ENCODE assay signal across 1 cellular context in genomic region chr9:105299190-105299854, GRCh38.
TF ChIP-seq lines count a peak whose summit lies in the region.

No MANE protein-coding gene starts in this region.

TF ChIP-seq in K562, 482 proteins besides CTCF, POLR2A, EP300 and RAD21 (continued from another document and continues in another):
- TF ChIP-seq SMAD4 (CRISPR knock-in tag; conservative IDR thresholded peaks at IDR 0.05) (0 out of 2 replicates have a peak, but pooled peaks have one; percentile 43), ATF1 (CRISPR knock-in tag; IDR thresholded peaks at IDR 0.05) (no peak), ATF1 (tag; IDR thresholded peaks at IDR 0.05) (peak; percentile 65; the same call in 1 of the 2 replicates), NR4A1 (CRISPR knock-in tag; IDR thresholded peaks at IDR 0.05) (no peak), NR4A1 (tag; IDR thresholded peaks at IDR 0.05) (no peak), TEAD4 (IDR thresholded peaks at IDR 0.05; ENCODE audit: low read length) (peak; percentile 15; the same call in 1 of the 2 replicates), TEAD4 (CRISPR knock-in tag; IDR thresholded peaks at IDR 0.05; ENCODE audit: borderline replicate concordance) (no peak), FOSL1 (tag; conservative IDR thresholded peaks at IDR 0.05) (peak; percentile 97), ZBTB2 (IDR thresholded peaks at IDR 0.05) (no peak), GABPA (tag; conservative IDR thresholded peaks at IDR 0.05; ENCODE audit: low read depth) (peak; percentile 49; the same call in 1 of the 2 replicates), KLF1 (tag; IDR thresholded peaks at IDR 0.05) (no peak), SAFB2 (IDR thresholded peaks at IDR 0.05; ENCODE audit: borderline replicate concordance, low read depth, low read length, severe bottlenecking) (no peak), HBP1 (CRISPR knock-in tag; IDR thresholded peaks at IDR 0.05) (no peak), ZNF639 (CRISPR knock-in tag; conservative IDR thresholded peaks at IDR 0.05 in 1 of 2, IDR thresholded peaks at IDR 0.05 in 1 of 2) (peak in 1 of 2 experiments; percentile 54; a peak in 1 of 4 replicates), ZNF707 (CRISPR knock-in tag; conservative IDR thresholded peaks at IDR 0.05) (no peak), BACH1 (tag; IDR thresholded peaks at IDR 0.05) (peak; percentile 56; the same call in 1 of the 2 replicates), USF2 (CRISPR knock-in tag; IDR thresholded peaks at IDR 0.05) (no peak), ETV1 (tag; conservative IDR thresholded peaks at IDR 0.05; ENCODE audit: low read depth) (peak; percentile 44; the same call in 1 of the 2 replicates), COPS2 (conservative IDR thresholded peaks at IDR 0.05) (no peak), ZNF175 (CRISPR knock-in tag; IDR thresholded peaks at IDR 0.05; ENCODE audit: low read depth) (peak; percentile 32; the same call in 1 of the 2 replicates), ZNF589 (CRISPR knock-in tag; IDR thresholded peaks at IDR 0.05; ENCODE audit: low read depth) (peak; percentile 79; the same call in 1 of the 2 replicates), MITF (IDR thresholded peaks at IDR 0.05) (peak; percentile 45; the same call in 1 of the 2 replicates), ARID2 (IDR thresholded peaks at IDR 0.05) (no peak), CREM (IDR thresholded peaks at IDR 0.05; ENCODE audit: low read depth) (peak; percentile 55; the same call in 1 of the 2 replicates), SRSF7 (optimal IDR thresholded peaks at IDR 0.05; ENCODE audit: low read depth, low read length) (no peak), BHLHE40 (IDR thresholded peaks at IDR 0.05; ENCODE audit: low read length) (peak; percentile 23; the same call in 1 of the 2 replicates), ZBTB17 (CRISPR knock-in tag; IDR thresholded peaks at IDR 0.05) (peak; percentile 64; the same call in 1 of the 2 replicates), ATF7 (IDR thresholded peaks at IDR 0.05) (0 out of 2 replicates have a peak, but pooled peaks have one; percentile 20), SIRT6 (IDR thresholded peaks at IDR 0.05; ENCODE audit: low read depth, low read length) (no peak), SMARCA5 (IDR thresholded peaks at IDR 0.05) (no peak), XRCC5 (IDR thresholded peaks at IDR 0.05; ENCODE audit: low read depth, low read length) (no peak)
- TF ChIP-seq, protein P1, sequence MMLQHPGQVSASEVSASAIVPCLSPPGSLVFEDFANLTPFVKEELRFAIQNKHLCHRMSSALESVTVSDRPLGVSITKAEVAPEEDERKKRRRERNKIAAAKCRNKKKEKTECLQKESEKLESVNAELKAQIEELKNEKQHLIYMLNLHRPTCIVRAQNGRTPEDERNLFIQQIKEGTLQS (IDR thresholded peaks at IDR 0.05), result peak; percentile 80
- TF ChIP-seq, protein P1 (CRISPR knock-in tag; conservative IDR thresholded peaks at IDR 0.05), result 0 out of 2 replicates have a peak, but pooled peaks have one; percentile 60
- TF ChIP-seq, protein P2, sequence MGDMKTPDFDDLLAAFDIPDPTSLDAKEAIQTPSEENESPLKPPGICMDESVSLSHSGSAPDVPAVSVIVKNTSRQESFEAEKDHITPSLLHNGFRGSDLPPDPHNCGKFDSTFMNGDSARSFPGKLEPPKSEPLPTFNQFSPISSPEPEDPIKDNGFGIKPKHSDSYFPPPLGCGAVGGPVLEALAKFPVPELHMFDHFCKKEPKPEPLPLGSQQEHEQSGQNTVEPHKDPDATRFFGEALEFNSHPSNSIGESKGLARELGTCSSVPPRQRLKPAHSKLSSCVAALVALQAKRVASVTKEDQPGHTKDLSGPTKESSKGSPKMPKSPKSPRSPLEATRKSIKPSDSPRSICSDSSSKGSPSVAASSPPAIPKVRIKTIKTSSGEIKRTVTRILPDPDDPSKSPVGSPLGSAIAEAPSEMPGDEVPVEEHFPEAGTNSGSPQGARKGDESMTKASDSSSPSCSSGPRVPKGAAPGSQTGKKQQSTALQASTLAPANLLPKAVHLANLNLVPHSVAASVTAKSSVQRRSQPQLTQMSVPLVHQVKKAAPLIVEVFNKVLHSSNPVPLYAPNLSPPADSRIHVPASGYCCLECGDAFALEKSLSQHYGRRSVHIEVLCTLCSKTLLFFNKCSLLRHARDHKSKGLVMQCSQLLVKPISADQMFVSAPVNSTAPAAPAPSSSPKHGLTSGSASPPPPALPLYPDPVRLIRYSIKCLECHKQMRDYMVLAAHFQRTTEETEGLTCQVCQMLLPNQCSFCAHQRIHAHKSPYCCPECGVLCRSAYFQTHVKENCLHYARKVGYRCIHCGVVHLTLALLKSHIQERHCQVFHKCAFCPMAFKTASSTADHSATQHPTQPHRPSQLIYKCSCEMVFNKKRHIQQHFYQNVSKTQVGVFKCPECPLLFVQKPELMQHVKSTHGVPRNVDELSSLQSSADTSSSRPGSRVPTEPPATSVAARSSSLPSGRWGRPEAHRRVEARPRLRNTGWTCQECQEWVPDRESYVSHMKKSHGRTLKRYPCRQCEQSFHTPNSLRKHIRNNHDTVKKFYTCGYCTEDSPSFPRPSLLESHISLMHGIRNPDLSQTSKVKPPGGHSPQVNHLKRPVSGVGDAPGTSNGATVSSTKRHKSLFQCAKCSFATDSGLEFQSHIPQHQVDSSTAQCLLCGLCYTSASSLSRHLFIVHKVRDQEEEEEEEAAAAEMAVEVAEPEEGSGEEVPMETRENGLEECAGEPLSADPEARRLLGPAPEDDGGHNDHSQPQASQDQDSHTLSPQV (IDR thresholded peaks at IDR 0.05), result peak; percentile 50; the same call in 1 of the 2 replicates
- TF ChIP-seq, protein P3, sequence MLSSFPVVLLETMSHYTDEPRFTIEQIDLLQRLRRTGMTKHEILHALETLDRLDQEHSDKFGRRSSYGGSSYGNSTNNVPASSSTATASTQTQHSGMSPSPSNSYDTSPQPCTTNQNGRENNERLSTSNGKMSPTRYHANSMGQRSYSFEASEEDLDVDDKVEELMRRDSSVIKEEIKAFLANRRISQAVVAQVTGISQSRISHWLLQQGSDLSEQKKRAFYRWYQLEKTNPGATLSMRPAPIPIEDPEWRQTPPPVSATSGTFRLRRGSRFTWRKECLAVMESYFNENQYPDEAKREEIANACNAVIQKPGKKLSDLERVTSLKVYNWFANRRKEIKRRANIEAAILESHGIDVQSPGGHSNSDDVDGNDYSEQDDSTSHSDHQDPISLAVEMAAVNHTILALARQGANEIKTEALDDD (IDR thresholded peaks at IDR 0.05), result peak; percentile 99
- TF ChIP-seq, protein P4, sequence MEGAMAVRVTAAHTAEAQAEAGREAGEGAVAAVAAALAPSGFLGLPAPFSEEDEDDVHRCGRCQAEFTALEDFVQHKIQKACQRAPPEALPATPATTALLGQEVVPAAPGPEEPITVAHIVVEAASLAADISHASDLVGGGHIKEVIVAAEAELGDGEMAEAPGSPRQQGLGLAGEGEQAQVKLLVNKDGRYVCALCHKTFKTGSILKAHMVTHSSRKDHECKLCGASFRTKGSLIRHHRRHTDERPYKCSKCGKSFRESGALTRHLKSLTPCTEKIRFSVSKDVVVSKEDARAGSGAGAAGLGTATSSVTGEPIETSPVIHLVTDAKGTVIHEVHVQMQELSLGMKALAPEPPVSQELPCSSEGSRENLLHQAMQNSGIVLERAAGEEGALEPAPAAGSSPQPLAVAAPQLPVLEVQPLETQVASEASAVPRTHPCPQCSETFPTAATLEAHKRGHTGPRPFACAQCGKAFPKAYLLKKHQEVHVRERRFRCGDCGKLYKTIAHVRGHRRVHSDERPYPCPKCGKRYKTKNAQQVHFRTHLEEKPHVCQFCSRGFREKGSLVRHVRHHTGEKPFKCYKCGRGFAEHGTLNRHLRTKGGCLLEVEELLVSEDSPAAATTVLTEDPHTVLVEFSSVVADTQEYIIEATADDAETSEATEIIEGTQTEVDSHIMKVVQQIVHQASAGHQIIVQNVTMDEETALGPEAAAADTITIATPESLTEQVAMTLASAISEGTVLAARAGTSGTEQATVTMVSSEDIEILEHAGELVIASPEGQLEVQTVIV (CRISPR knock-in tag; IDR thresholded peaks at IDR 0.05; ENCODE audit: borderline replicate concordance), result no peak
- TF ChIP-seq, protein P5, sequence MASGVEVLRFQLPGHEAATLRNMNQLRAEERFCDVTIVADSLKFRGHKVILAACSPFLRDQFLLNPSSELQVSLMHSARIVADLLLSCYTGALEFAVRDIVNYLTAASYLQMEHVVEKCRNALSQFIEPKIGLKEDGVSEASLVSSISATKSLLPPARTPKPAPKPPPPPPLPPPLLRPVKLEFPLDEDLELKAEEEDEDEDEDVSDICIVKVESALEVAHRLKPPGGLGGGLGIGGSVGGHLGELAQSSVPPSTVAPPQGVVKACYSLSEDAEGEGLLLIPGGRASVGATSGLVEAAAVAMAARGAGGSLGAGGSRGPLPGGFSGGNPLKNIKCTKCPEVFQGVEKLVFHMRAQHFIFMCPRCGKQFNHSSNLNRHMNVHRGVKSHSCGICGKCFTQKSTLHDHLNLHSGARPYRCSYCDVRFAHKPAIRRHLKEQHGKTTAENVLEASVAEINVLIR (CRISPR knock-in tag; IDR thresholded peaks at IDR 0.05), result peak; percentile 13; the same call in 1 of the 2 replicates
